ENCODE assay signal across 24 cellular contexts in genomic region chr9:126864771-126865170, GRCh38.
"Had no signal": no experiment of that assay in that cellular context is flagged by ENCODE, and none has a peak within 500 bp of the region (broad histone marks: within the 10 kb centered on the region; RNA-seq: fewer than 3 reads in every experiment).

No MANE protein-coding gene starts in this region.

- H3K36me3 ChIP-seq: gastrocnemius medialis, prostate gland had no signal

- H2AFZ ChIP-seq: neural progenitor cell had no signal

- FAIRE-seq: keratinocyte had no signal

- H3K4me3 Mint-ChIP-seq: endodermal cell; natural killer cell treated with Interleukin-12 subunit alpha and Interleukin-12 subunit beta and Interleukin-15 and Interleukin-18, amount 100 ng/mL, for 72 hours; neural progenitor cell; stimulated activated effector memory CD8-positive, alpha-beta T cell treated with anti-CD3 and anti-CD28 coated beads, Interleukin-12 subunit alpha, Interleukin-12 subunit beta, amount 100 ng/mL, for 72 hours; type B pancreatic cell had no signal

- ATAC-seq: esophagus mucosa; gastrocnemius medialis; left ventricle myocardium superior; lower lobe of right lung; natural killer cell treated with Interleukin-12 subunit alpha and Interleukin-12 subunit beta and Interleukin-15 and Interleukin-18, amount 100 ng/mL, for 72 hours; right cardiac atrium; stimulated activated effector memory CD8-positive, alpha-beta T cell treated with anti-CD3 and anti-CD28 coated beads, Interleukin-12 subunit alpha, Interleukin-12 subunit beta, amount 100 ng/mL, for 72 hours had no signal

- H3K27me3 Mint-ChIP-seq: naive B cell; natural killer cell treated with Interleukin-12 subunit alpha and Interleukin-12 subunit beta and Interleukin-15 and Interleukin-18, amount 100 ng/mL, for 72 hours; type B pancreatic cell had no signal

- H3K9me3 ChIP-seq: gastrocnemius medialis, lower lobe of right lung, prostate gland, sigmoid colon, stomach, thyroid gland had no signal

- H3K9me3 Mint-ChIP-seq: endodermal cell; naive B cell; natural killer cell treated with Interleukin-12 subunit alpha and Interleukin-12 subunit beta and Interleukin-15 and Interleukin-18, amount 100 ng/mL, for 72 hours; neural progenitor cell; stimulated activated effector memory CD8-positive, alpha-beta T cell treated with anti-CD3 and anti-CD28 coated beads, Interleukin-12 subunit alpha, Interleukin-12 subunit beta, amount 100 ng/mL, for 72 hours; type B pancreatic cell had no signal

- H3K27ac Mint-ChIP-seq: endodermal cell; neural progenitor cell; stimulated activated effector memory CD8-positive, alpha-beta T cell treated with anti-CD3 and anti-CD28 coated beads, Interleukin-12 subunit alpha, Interleukin-12 subunit beta, amount 100 ng/mL, for 72 hours; type B pancreatic cell had no signal

- H3K27ac ChIP-seq: epithelial cell of prostate, lower lobe of right lung, neural progenitor cell, prostate gland, sigmoid colon, stomach, thyroid gland had no signal

- H3K27me3 ChIP-seq: gastrocnemius medialis, neural progenitor cell, sigmoid colon, stomach, thyroid gland had no signal

- H3K4me2 ChIP-seq: neural progenitor cell had no signal

- DNase-seq: effector CD8-positive, alpha-beta T cell; endodermal cell; foreskin fibroblast; gastrocnemius medialis; head of caudate nucleus; left ventricle myocardium superior; lower lobe of right lung; naive B cell; nucleus accumbens; right cardiac atrium; sigmoid colon; stimulated activated CD4-positive, alpha-beta T cell treated with anti-CD3 and anti-CD28 coated beads, Interleukin-2, amount 100 ng/mL, for 24 hours; stimulated activated CD4-positive, alpha-beta T cell treated with anti-CD3 and anti-CD28 coated beads, Interleukin-4, amount 100 ng/mL, for 24 hours; stimulated activated naive CD4-positive, alpha-beta T cell treated with Interleukin-2 at 50 U/mL for 16 hours; stomach; thyroid gland had no signal

- H3K9ac ChIP-seq: neural progenitor cell had no signal

- H3K4me3 ChIP-seq: gastrocnemius medialis, lower lobe of right lung, neural progenitor cell, prostate gland, sigmoid colon, stomach, thyroid gland had no signal
